Comparison of ENCODE assay signal across 17 cellular contexts in genomic region chr6:127761084-127761483, GRCh38.
DNase-seq lines count a peak whose midpoint lies in the region; ATAC-seq and TF ChIP-seq lines count a peak whose summit lies in the region.
"Had no signal": no experiment of that assay in that cellular context is flagged by ENCODE, and none has a peak within 500 bp of the region (broad histone marks: within the 10 kb centered on the region; RNA-seq: fewer than 3 reads in every experiment).

No MANE protein-coding gene starts in this region.

- no peak overlapping the region for H3K27ac ChIP-seq in CD4-positive, alpha-beta memory T cell (ENCODE audit: low read depth, low read length)
- H3K27ac ChIP-seq in DND-41 (ENCODE audit: low read length) = no peak overlapping the region
- no peak overlapping the region for H3K27ac ChIP-seq in osteoblast (ENCODE audit: low read depth, low read length)
- no peak overlapping the region for H3K27ac ChIP-seq in ascending aorta
- H3K27ac ChIP-seq: A549, C4-2B had no signal

- H3K27me3 Mint-ChIP-seq in CD4-positive, alpha-beta memory T cell = no peaks in the 10 kb centered on the region
- no peaks in the 10 kb centered on the region for H3K27me3 Mint-ChIP-seq in activated naive CD8-positive, alpha-beta T cell treated with anti-CD3 and anti-CD28 coated beads for 36 hours
- H3K27me3 Mint-ChIP-seq: IgD-negative memory B cell had no signal

- H3K36me3 ChIP-seq in CD4-positive, alpha-beta memory T cell (ENCODE audit: insufficient read depth, low read length) = no peaks in the 10 kb centered on the region
- H3K36me3 ChIP-seq in DND-41 (ENCODE audit: insufficient read depth, low read length) (no peaks in the 10 kb centered on the region), osteoblast (ENCODE audit: insufficient read depth, low read length) (no peaks in the 10 kb centered on the region), ascending aorta (no peaks in the 10 kb centered on the region)
- H3K36me3 ChIP-seq: BE2C had no signal

- H3K79me2 ChIP-seq in DND-41 (ENCODE audit: insufficient read depth, low read length) (no peaks in the 10 kb centered on the region), osteoblast (ENCODE audit: insufficient read depth, low read length) (no peaks in the 10 kb centered on the region)

- DNase-seq in CD4-positive, alpha-beta memory T cell = no peak
- DNase-seq in DND-41 (peak; percentile 12), pons (ENCODE audit: low spot score) (peak; percentile 7), osteoblast (ENCODE audit: insufficient read length, low spot score, missing footprints) (no peak), ascending aorta (ENCODE audit: low spot score in 2 of 2) (no peak)
- no peak for DNase-seq in activated naive CD8-positive, alpha-beta T cell treated with anti-CD3 and anti-CD28 coated beads for 36 hours
- DNase-seq: BE2C, Calu3, DMS79, EL, GDM1, H7 had no signal

- H4K20me1 ChIP-seq in DND-41 (ENCODE audit: insufficient read depth, low read length) (no peaks in the 10 kb centered on the region), osteoblast (ENCODE audit: insufficient read depth, low read length) (no peaks in the 10 kb centered on the region)

- peak overlapping the region in 4 of 7 donors; percentile 4 to 41 (median 24) for H3K27ac Mint-ChIP-seq in CD4-positive, alpha-beta memory T cell
- peak overlapping the region; percentile 67 for H3K27ac Mint-ChIP-seq in activated naive CD8-positive, alpha-beta T cell treated with anti-CD3 and anti-CD28 coated beads for 36 hours
- H3K27ac Mint-ChIP-seq: GM23338, IgD-negative memory B cell had no signal

- peaks cover 9 to 13% of the 10 kb centered on the region in 2 donors for H3K36me3 Mint-ChIP-seq in CD4-positive, alpha-beta memory T cell
- peaks cover 34% of the 10 kb centered on the region for H3K36me3 Mint-ChIP-seq in activated naive CD8-positive, alpha-beta T cell treated with anti-CD3 and anti-CD28 coated beads for 36 hours
- H3K36me3 Mint-ChIP-seq: IgD-negative memory B cell had no signal

- H3K4me1 ChIP-seq in CD4-positive, alpha-beta memory T cell (ENCODE audit: insufficient read depth, low read length) = peaks cover 51% of the 10 kb centered on the region
- peaks cover 27% of the 10 kb centered on the region for H3K4me1 ChIP-seq in DND-41 (ENCODE audit: insufficient read depth, low read length)
- no peaks in the 10 kb centered on the region for H3K4me1 ChIP-seq in osteoblast (ENCODE audit: insufficient read depth, low read length)
- H3K4me1 ChIP-seq in ascending aorta = no peaks in the 10 kb centered on the region
- H3K4me1 ChIP-seq: A549, BE2C had no signal

- no peak overlapping the region for H2AFZ ChIP-seq in DND-41 (ENCODE audit: low read depth, low read length)
- no peak overlapping the region for H2AFZ ChIP-seq in osteoblast (ENCODE audit: low read length)
- H2AFZ ChIP-seq: GM23338 had no signal

- no peaks in the 10 kb centered on the region for H3K9me3 ChIP-seq in CD4-positive, alpha-beta memory T cell (ENCODE audit: control insufficient read depth in 1 of 2, low read length in 2 of 2)
- H3K9me3 ChIP-seq in DND-41 (ENCODE audit: insufficient read depth, low read length, severe bottlenecking) (peaks cover 1% of the 10 kb centered on the region), osteoblast (ENCODE audit: low read depth, low read length) (no peaks in the 10 kb centered on the region), ascending aorta (peaks cover 0 to 4% of the 10 kb centered on the region in 2 donors)
- H3K9me3 ChIP-seq: A549, BE2C had no signal

- POLR2A ChIA-PET in CD4-positive, alpha-beta memory T cell (lab: Charles Lee; ENCODE audit: partially characterized antibody) = no interaction called here

- H3K4me2 ChIP-seq in DND-41 (ENCODE audit: insufficient read depth, low read length) (no peak overlapping the region), osteoblast (ENCODE audit: insufficient read depth, low read length) (no peak overlapping the region)
- H3K4me2 ChIP-seq: A549, GM23338 had no signal

- CTCF ChIA-PET in CD4-positive, alpha-beta memory T cell (lab: Charles Lee; ENCODE audit: partially characterized antibody) = interaction anchor here (1.5 kb wide), 1 partner anchor 14 kb away, joined by 3 read pairs; no protein-coding TSS in a partner anchor

- no peak overlapping the region for H3K4me3 ChIP-seq in CD4-positive, alpha-beta memory T cell (ENCODE audit: low read length in 2 of 2)
- H3K4me3 ChIP-seq in DND-41 (ENCODE audit: low read depth in 1 of 2, low read length in 2 of 2) = no peak overlapping the region
- no peak overlapping the region for H3K4me3 ChIP-seq in osteoblast (ENCODE audit: insufficient read depth, low read length)
- H3K4me3 ChIP-seq in ascending aorta = no peak overlapping the region
- H3K4me3 ChIP-seq: A549, GM23338 had no signal

- H3K27me3 ChIP-seq in CD4-positive, alpha-beta memory T cell (ENCODE audit: insufficient read depth, low read length) = no peaks in the 10 kb centered on the region
- H3K27me3 ChIP-seq in DND-41 (ENCODE audit: insufficient read depth, low read length, poor library complexity) (no peaks in the 10 kb centered on the region), osteoblast (ENCODE audit: insufficient read depth, low read length) (no peaks in the 10 kb centered on the region), ascending aorta (no peaks in the 10 kb centered on the region)
- H3K27me3 ChIP-seq: BE2C had no signal

- no peak overlapping the region for H3K4me3 Mint-ChIP-seq in CD4-positive, alpha-beta memory T cell
- H3K4me3 Mint-ChIP-seq in activated naive CD8-positive, alpha-beta T cell treated with anti-CD3 and anti-CD28 coated beads for 36 hours = no peak overlapping the region
- H3K4me3 Mint-ChIP-seq: GM23338, IgD-negative memory B cell had no signal

- peaks cover 0 to 5% (median 2%) of the 10 kb centered on the region in 8 donors for H3K9me3 Mint-ChIP-seq in CD4-positive, alpha-beta memory T cell
- H3K9me3 Mint-ChIP-seq in activated naive CD8-positive, alpha-beta T cell treated with anti-CD3 and anti-CD28 coated beads for 36 hours = peaks cover 13% of the 10 kb centered on the region
- H3K9me3 Mint-ChIP-seq: GM23338 had no signal

- intact Hi-C loops in CD4-positive, alpha-beta memory T cell (cut with micrococcal nuclease) = no loop called here
- intact Hi-C loops in ascending aorta (cut with DNase I) = no loop called here

- peaks cover 36 to 53% (median 45%) of the 10 kb centered on the region in 4 donors for H3K4me1 Mint-ChIP-seq in CD4-positive, alpha-beta memory T cell
- peaks cover 55% of the 10 kb centered on the region for H3K4me1 Mint-ChIP-seq in activated naive CD8-positive, alpha-beta T cell treated with anti-CD3 and anti-CD28 coated beads for 36 hours
- H3K4me1 Mint-ChIP-seq: GM23338, IgD-negative memory B cell had no signal

- no peak overlapping the region for H3K9ac ChIP-seq in DND-41 (ENCODE audit: low read depth, low read length)

- peak; percentile 85 for ATAC-seq in DND-41 (ENCODE audit: insufficient read depth, low read depth)
- no peak for ATAC-seq in HG02763 (IDR thresholded peaks at IDR 0.05; ENCODE audit: unreplicated experiment)
- ATAC-seq: A549, GM23338 had no signal

- TF ChIP-seq CTCF in DND-41 (IDR thresholded peaks at IDR 0.05; ENCODE audit: borderline replicate concordance, extremely low read depth, low read length, poor library complexity, severe bottlenecking) (no peak), osteoblast (IDR thresholded peaks at IDR 0.05; ENCODE audit: extremely low read depth, low read depth, low read length) (no peak), ascending aorta (IDR thresholded peaks at IDR 0.05) (no peak)

Comparison
In these comparisons a context has a peak if more than half of its experiments do, and no peak if none do; other contexts are left out.
1. DNase-seq: peak in DND-41 (single experiment) and pons (single experiment); none in CD4-positive, alpha-beta memory T cell (0 of 5), activated naive CD8-positive, alpha-beta T cell treated with anti-CD3 and anti-CD28 coated beads for 36 hours (single experiment), osteoblast (single experiment) and ascending aorta (0 of 2).